8 cellular contexts compared by ENCODE assay signal in genomic region chr17:76278952-76279741, GRCh38. TPM values are rescaled to one million over a fixed set of nuclear protein-coding genes. Genes with fewer than 3 reads are reported as not detected.
DNase-seq lines count a peak whose midpoint lies in the region; ATAC-seq, FAIRE-seq and TF ChIP-seq lines count a peak whose summit lies in the region.

No MANE protein-coding gene starts in this region.

- no peaks in the 10 kb centered on the region for H3K27me3 Mint-ChIP-seq in Calu3 (ENCODE audit: unreplicated experiment)

- peak; percentile 98 for TF ChIP-seq CTCF in Calu3 (IDR thresholded peaks at IDR 0.05; ENCODE audit: unreplicated experiment)
- peak; percentile 93 for TF ChIP-seq CTCF in bronchial epithelial cell (IDR thresholded peaks at IDR 0.05; ENCODE audit: insufficient read depth, low read length, severe bottlenecking)
- TF ChIP-seq CTCF in kidney epithelial cell (IDR thresholded peaks at IDR 0.05; ENCODE audit: insufficient read depth, low read length, poor library complexity, severe bottlenecking), result peak; percentile 96

- H3K27me3 ChIP-seq in bronchial epithelial cell (ENCODE audit: control insufficient read depth, insufficient read depth, low read length) (no peaks in the 10 kb centered on the region), kidney epithelial cell (ENCODE audit: control insufficient read depth, insufficient read depth, low read length) (no peaks in the 10 kb centered on the region)

- no peaks in the 10 kb centered on the region for H3K9me3 Mint-ChIP-seq in Calu3 (ENCODE audit: low read depth, unreplicated experiment)

- H3K4me3 ChIP-seq in bronchial epithelial cell (ENCODE audit: low read depth, low read length) (no peak overlapping the region), kidney epithelial cell (ENCODE audit: low read depth, low read length) (no peak overlapping the region)

- FAIRE-seq in bronchial epithelial cell (lab: Jason Lieb, UNC), result no peak

- BruUV-seq in Calu3 (replicated peaks; lab: Mats Ljungman, UMichigan), result no TSS peak

- H3K4me1 Mint-ChIP-seq in Calu3 (ENCODE audit: low read depth, unreplicated experiment), result peaks cover 8% of the 10 kb centered on the region

- intact Hi-C loops in Calu3 (cut with micrococcal nuclease; ENCODE audit: unreplicated experiment), result loop anchor here (2.0 to 5.0 kb wide), 2 partner anchors 42 to 156 kb away; no protein-coding TSS in a partner anchor

- ATAC-seq in HG02763 (IDR thresholded peaks at IDR 0.05; ENCODE audit: unreplicated experiment) (peak; percentile 41), HG03354 (IDR thresholded peaks at IDR 0.05; ENCODE audit: poor library complexity, severe bottlenecking, unreplicated experiment) (no peak)

- H3K4me3 Mint-ChIP-seq in Calu3 (ENCODE audit: low read depth, unreplicated experiment), result no peak overlapping the region

- H3K36me3 Mint-ChIP-seq in Calu3 (ENCODE audit: insufficient read depth, unreplicated experiment), result peaks cover 16% of the 10 kb centered on the region

- DNase-seq in Calu3, result peak; percentile 91
- peak; percentile 77 for DNase-seq in NCI-H460 (ENCODE audit: extremely low read depth, low read depth)
- DNase-seq in activated CD4-positive, CD25-positive, alpha-beta regulatory T cell treated with anti-CD3 and anti-CD28 coated beads, Interleukin-2, amount 50 U/mL, for 16 hours (ENCODE audit: low read depth, low spot score), result peak; percentile 80
- peak; percentile 41 for DNase-seq in bronchial epithelial cell (ENCODE audit: low read depth)
- DNase-seq in kidney epithelial cell (ENCODE audit: low read depth), result peak; percentile 32
- peak; percentile 84 for DNase-seq in stimulated activated CD4-positive, alpha-beta T cell treated with anti-CD3 and anti-CD28 coated beads, Interleukin-1b, Interleukin-23, amount 100 ng/mL, for 48 hours

- CTCF ChIA-PET in Calu3 (lab: Charles Lee), result interaction anchor here (0.5 to 2.5 kb wide), 27 partner anchors 8 to 338 kb away, joined by 3 to 36 read pairs (median 4); partner anchors contain the start of genes FBF1 and UBALD2

- H3K36me3 ChIP-seq in bronchial epithelial cell (ENCODE audit: control insufficient read depth, insufficient read depth, low read length) (no peaks in the 10 kb centered on the region), kidney epithelial cell (ENCODE audit: control insufficient read depth, insufficient read depth, low read length) (no peaks in the 10 kb centered on the region)

- no peak overlapping the region for H3K27ac Mint-ChIP-seq in Calu3 (ENCODE audit: unreplicated experiment)

RNA-seq across cellular contexts. Expression of gene UBALD2, which starts 14.0 kb away (rescaled TPM):
- total RNA-seq in Calu3 (2022) (74.3 and 87.9 TPM in 2 replicates), bronchial epithelial cell (3.4 and 7.3 TPM in 2 replicates), kidney epithelial cell (28.5 and 33.8 TPM in 2 replicates)
- 11.5 and 12.2 TPM in 2 replicates for total RNA-seq in NCI-H460 (2014; rRNA removed; shearing (Covaris generic))
- 1.0 and 6.0 TPM in 2 replicates for polyA plus RNA-seq in NCI-H460 (2014; cell fraction: nucleus; rRNA removed)

RNA-seq across cellular contexts. Expression of gene QRICH2, which starts 28.9 kb away (rescaled TPM):
- total RNA-seq in Calu3 (2022), result 3.0 and 3.9 TPM in 2 replicates
- total RNA-seq in NCI-H460 (2014; rRNA removed; shearing (Covaris generic)), result 0.23 and 0.67 TPM in 2 replicates
- polyA plus RNA-seq in NCI-H460 (2014; cell fraction: nucleus; rRNA removed), result 0.68 and 1.9 TPM in 2 replicates
- total RNA-seq in bronchial epithelial cell, result 2.1 and 3.8 TPM in 2 replicates
- 3.3 and 6.0 TPM in 2 replicates for total RNA-seq in kidney epithelial cell

RNA-seq across cellular contexts. Expression of gene RNF157, which starts 38.9 kb away (rescaled TPM):
- total RNA-seq in Calu3 (2022) (15.3 and 17.6 TPM in 2 replicates), bronchial epithelial cell (not detected in 2 replicates), kidney epithelial cell (6.0 and 7.5 TPM in 2 replicates)
- total RNA-seq in NCI-H460 (2014; rRNA removed; shearing (Covaris generic)), result 1.3 and 1.9 TPM in 2 replicates
- polyA plus RNA-seq in NCI-H460 (2014; cell fraction: nucleus; rRNA removed), result 3.3 and 4.4 TPM in 2 replicates

Comparison
In these comparisons a context has a peak if more than half of its experiments do, and no peak if none do; other contexts are left out.
1. DNase-seq: peak in every context shown above with its lines; median percentile 91 in Calu3; 84 in stimulated activated CD4-positive, alpha-beta T cell treated with anti-CD3 and anti-CD28 coated beads, Interleukin-1b, Interleukin-23, amount 100 ng/mL, for 48 hours; 80 in activated CD4-positive, CD25-positive, alpha-beta regulatory T cell treated with anti-CD3 and anti-CD28 coated beads, Interleukin-2, amount 50 U/mL, for 16 hours; 77 in NCI-H460; 41 in bronchial epithelial cell; 32 in kidney epithelial cell.